ENCODE assay signal across 1 cellular context in the genomic region with DNA sequence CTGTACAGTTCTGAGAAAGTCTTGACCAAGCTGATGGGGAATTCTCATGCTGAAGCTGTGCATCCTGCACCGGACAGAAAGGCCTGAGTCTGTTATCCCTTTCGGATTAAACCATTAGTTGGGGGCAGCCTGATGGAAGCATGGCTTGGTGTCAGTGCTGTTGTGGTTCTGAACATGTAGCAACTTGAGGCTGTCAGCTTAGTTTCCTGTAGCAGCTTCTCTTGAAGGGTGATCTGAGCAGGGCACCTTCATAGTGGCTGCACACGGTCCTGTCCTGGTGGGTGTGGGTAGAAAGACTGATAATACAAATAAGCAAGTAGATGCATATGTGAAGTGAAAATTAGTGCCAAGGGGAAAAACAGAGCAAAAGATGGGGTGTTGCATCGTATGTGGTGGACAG.
TF ChIP-seq lines count a peak whose summit lies in the region.

No MANE protein-coding gene starts in this region.

TF ChIP-seq in GM12878, 131 proteins besides CTCF, POLR2A, EP300 and RAD21:
- TF ChIP-seq, protein P1, sequence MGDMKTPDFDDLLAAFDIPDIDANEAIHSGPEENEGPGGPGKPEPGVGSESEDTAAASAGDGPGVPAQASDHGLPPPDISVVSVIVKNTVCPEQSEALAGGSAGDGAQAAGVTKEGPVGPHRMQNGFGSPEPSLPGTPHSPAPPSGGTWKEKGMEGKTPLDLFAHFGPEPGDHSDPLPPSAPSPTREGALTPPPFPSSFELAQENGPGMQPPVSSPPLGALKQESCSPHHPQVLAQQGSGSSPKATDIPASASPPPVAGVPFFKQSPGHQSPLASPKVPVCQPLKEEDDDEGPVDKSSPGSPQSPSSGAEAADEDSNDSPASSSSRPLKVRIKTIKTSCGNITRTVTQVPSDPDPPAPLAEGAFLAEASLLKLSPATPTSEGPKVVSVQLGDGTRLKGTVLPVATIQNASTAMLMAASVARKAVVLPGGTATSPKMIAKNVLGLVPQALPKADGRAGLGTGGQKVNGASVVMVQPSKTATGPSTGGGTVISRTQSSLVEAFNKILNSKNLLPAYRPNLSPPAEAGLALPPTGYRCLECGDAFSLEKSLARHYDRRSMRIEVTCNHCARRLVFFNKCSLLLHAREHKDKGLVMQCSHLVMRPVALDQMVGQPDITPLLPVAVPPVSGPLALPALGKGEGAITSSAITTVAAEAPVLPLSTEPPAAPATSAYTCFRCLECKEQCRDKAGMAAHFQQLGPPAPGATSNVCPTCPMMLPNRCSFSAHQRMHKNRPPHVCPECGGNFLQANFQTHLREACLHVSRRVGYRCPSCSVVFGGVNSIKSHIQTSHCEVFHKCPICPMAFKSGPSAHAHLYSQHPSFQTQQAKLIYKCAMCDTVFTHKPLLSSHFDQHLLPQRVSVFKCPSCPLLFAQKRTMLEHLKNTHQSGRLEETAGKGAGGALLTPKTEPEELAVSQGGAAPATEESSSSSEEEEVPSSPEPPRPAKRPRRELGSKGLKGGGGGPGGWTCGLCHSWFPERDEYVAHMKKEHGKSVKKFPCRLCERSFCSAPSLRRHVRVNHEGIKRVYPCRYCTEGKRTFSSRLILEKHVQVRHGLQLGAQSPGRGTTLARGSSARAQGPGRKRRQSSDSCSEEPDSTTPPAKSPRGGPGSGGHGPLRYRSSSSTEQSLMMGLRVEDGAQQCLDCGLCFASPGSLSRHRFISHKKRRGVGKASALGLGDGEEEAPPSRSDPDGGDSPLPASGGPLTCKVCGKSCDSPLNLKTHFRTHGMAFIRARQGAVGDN (IDR thresholded peaks at IDR 0.05): no peak
